In genomic region chr1:114468710-114469468, GRCh38 we compare ENCODE assay signal across 14 cellular contexts. TPM values are rescaled to one million over a fixed set of nuclear protein-coding genes. Genes with fewer than 3 reads are reported as not detected.
A peak's percentile ranks its signal among the peaks of the same experiment; 100 is the strongest.
DNase-seq lines count a peak whose midpoint lies in the region; ATAC-seq, FAIRE-seq and TF ChIP-seq lines count a peak whose summit lies in the region.
"Had no signal": no experiment of that assay in that cellular context is flagged by ENCODE, and none has a peak within 500 bp of the region (broad histone marks: within the 10 kb centered on the region; RNA-seq: fewer than 3 reads in every experiment).

No MANE protein-coding gene starts in this region.

- H3K4me3 Mint-ChIP-seq in activated CD8-positive, alpha-beta memory T cell treated with anti-CD3 and anti-CD28 coated beads, Interleukin-2, amount 10 ng/mL, durations not matched to agents 7 days and 5 days, result no peak overlapping the region
- H3K4me3 Mint-ChIP-seq in dendritic cell treated with granulocyte-macrophage colony-stimulating factor and Interleukin-4, amounts not matched to agents 40 ng/mL and 50 ng/mL, for 4 days, result no peak overlapping the region
- H3K4me3 Mint-ChIP-seq: WTC11 had no signal

- no peak overlapping the region for H3K4me3 ChIP-seq in PC-3 (ENCODE audit: low read length)
- H3K4me3 ChIP-seq in retinal pigment epithelial cell (ENCODE audit: low read length), result no peak overlapping the region
- H3K4me3 ChIP-seq: A549, spleen had no signal

- TF ChIP-seq CTCF in PC-3 (conservative IDR thresholded peaks at IDR 0.05; ENCODE audit: low read depth, low read length), result no peak
- no peak for TF ChIP-seq CTCF in retinal pigment epithelial cell (conservative IDR thresholded peaks at IDR 0.05; ENCODE audit: low read depth, low read length)

- H3K4me1 ChIP-seq in PC-3 (ENCODE audit: insufficient read depth, low read length), result peaks cover 26% of the 10 kb centered on the region

- POLR2A ChIA-PET in PC-3 (lab: Charles Lee; ENCODE audit: unreplicated experiment), result no interaction called here

- intact Hi-C loops in PC-3 (cut with micrococcal nuclease), result loop anchor here (5.0 to 10.0 kb wide), 2 partner anchors 38 to 86 kb away; no protein-coding TSS in a partner anchor
- intact Hi-C loops in dendritic cell treated with granulocyte-macrophage colony-stimulating factor and Interleukin-4, amounts not matched to agents 40 ng/mL and 50 ng/mL, for 4 days (cut with micrococcal nuclease), result no loop called here

- H3K36me3 ChIP-seq in PC-3 (ENCODE audit: low read depth, low read length), result peaks cover 12% of the 10 kb centered on the region

- DNase-seq in activated CD8-positive, alpha-beta memory T cell treated with anti-CD3 and anti-CD28 coated beads, Interleukin-2, amount 10 ng/mL, durations not matched to agents 7 days and 5 days, result peak; percentile 41
- no peak for DNase-seq in activated CD8-positive, alpha-beta memory T cell treated with anti-CD3 and anti-CD28 coated beads, Interleukin-2, amount 50 U/mL, for 4 hours
- peak; percentile 92 for DNase-seq in PC-3
- DNase-seq in retinal pigment epithelial cell (ENCODE audit: low read depth), result peak; percentile 25
- no peak for DNase-seq in RCC 7860 (ENCODE audit: low spot score)
- DNase-seq in effector CD8-positive, alpha-beta T cell (lab: John Stamatoyannopoulos, UW), result no peak
- DNase-seq: activated gamma-delta T cell treated with Interleukin-2 at 50 U/mL for 16 hours, Right ventricle myocardium superior, spleen had no signal

- CTCF ChIA-PET in activated CD8-positive, alpha-beta memory T cell treated with anti-CD3 and anti-CD28 coated beads, Interleukin-2, amount 10 ng/mL, durations not matched to agents 7 days and 5 days (lab: Charles Lee), result interaction anchor here (1.3 to 1.6 kb wide), 2 partner anchors 16 to 33 kb away, joined by 3 to 4 read pairs; no protein-coding TSS in a partner anchor
- CTCF ChIA-PET in PC-3 (lab: Charles Lee), result no interaction called here

- 0 out of 2 replicates have a peak overlapping the region, but pooled peaks have one; percentile 46 for H3K27ac ChIP-seq in PC-3 (ENCODE audit: low read length)
- H3K27ac ChIP-seq: A549, KMS-11, spleen had no signal

- peaks cover 18% of the 10 kb centered on the region; the same call in 1 of the 2 replicates for H3K9me3 ChIP-seq in PC-3 (ENCODE audit: low read length)
- H3K9me3 ChIP-seq: A549 had no signal

- H2AFZ ChIP-seq in PC-3 (ENCODE audit: low read length), result no peak overlapping the region

- H3K27me3 ChIP-seq in PC-3 (ENCODE audit: low read length), result no peaks in the 10 kb centered on the region
- H3K27me3 ChIP-seq: spleen had no signal

- peaks cover 31% of the 10 kb centered on the region; the same call in 1 of the 2 replicates for H4K20me1 ChIP-seq in PC-3 (ENCODE audit: low read length)

- peak overlapping the region; percentile 62 for H3K4me2 ChIP-seq in PC-3 (ENCODE audit: low read length)
- H3K4me2 ChIP-seq: A549, KMS-11 had no signal

- no peaks in the 10 kb centered on the region for H3K9me2 ChIP-seq in PC-3 (replicated peaks; ENCODE audit: low read length)

- no peaks in the 10 kb centered on the region for H3F3A ChIP-seq in PC-3 (ENCODE audit: low read length, unreplicated experiment)

- H3K79me2 ChIP-seq in PC-3 (ENCODE audit: low read length), result peaks cover 93% of the 10 kb centered on the region

- peak; percentile 55 for ATAC-seq in activated CD8-positive, alpha-beta memory T cell treated with anti-CD3 and anti-CD28 coated beads, Interleukin-2, amount 10 ng/mL, durations not matched to agents 7 days and 5 days
- ATAC-seq in PC-3, result peak; percentile 86
- ATAC-seq in GM18907 (IDR thresholded peaks at IDR 0.05; ENCODE audit: unreplicated experiment), result no peak
- ATAC-seq: A549 had no signal

- H3K9me3 Mint-ChIP-seq in activated CD8-positive, alpha-beta memory T cell treated with anti-CD3 and anti-CD28 coated beads, Interleukin-2, amount 10 ng/mL, durations not matched to agents 7 days and 5 days (ENCODE audit: low read depth), result peaks cover 3% of the 10 kb centered on the region
- H3K9me3 Mint-ChIP-seq in dendritic cell treated with granulocyte-macrophage colony-stimulating factor and Interleukin-4, amounts not matched to agents 40 ng/mL and 50 ng/mL, for 4 days, result peaks cover 10% of the 10 kb centered on the region

- no TSS peak for BruUV-seq in PC-3 (replicated peaks; lab: Mats Ljungman, UMichigan)

- H3K27me3 Mint-ChIP-seq in activated CD8-positive, alpha-beta memory T cell treated with anti-CD3 and anti-CD28 coated beads, Interleukin-2, amount 10 ng/mL, durations not matched to agents 7 days and 5 days, result no peaks in the 10 kb centered on the region
- no peaks in the 10 kb centered on the region for H3K27me3 Mint-ChIP-seq in dendritic cell treated with granulocyte-macrophage colony-stimulating factor and Interleukin-4, amounts not matched to agents 40 ng/mL and 50 ng/mL, for 4 days

- FAIRE-seq in RCC 7860 (lab: Jason Lieb, UNC), result no peak
- FAIRE-seq: A549 had no signal

- no peak overlapping the region for H3K9ac ChIP-seq in PC-3 (ENCODE audit: low read length)
- H3K9ac ChIP-seq: KMS-11 had no signal

- peak overlapping the region; percentile 50 for H3K27ac Mint-ChIP-seq in activated CD8-positive, alpha-beta memory T cell treated with anti-CD3 and anti-CD28 coated beads, Interleukin-2, amount 10 ng/mL, durations not matched to agents 7 days and 5 days
- peak overlapping the region; percentile 23 for H3K27ac Mint-ChIP-seq in dendritic cell treated with granulocyte-macrophage colony-stimulating factor and Interleukin-4, amounts not matched to agents 40 ng/mL and 50 ng/mL, for 4 days

- H3K4me1 Mint-ChIP-seq in activated CD8-positive, alpha-beta memory T cell treated with anti-CD3 and anti-CD28 coated beads, Interleukin-2, amount 10 ng/mL, durations not matched to agents 7 days and 5 days, result peaks cover 42% of the 10 kb centered on the region
- peaks cover 50% of the 10 kb centered on the region for H3K4me1 Mint-ChIP-seq in dendritic cell treated with granulocyte-macrophage colony-stimulating factor and Interleukin-4, amounts not matched to agents 40 ng/mL and 50 ng/mL, for 4 days (ENCODE audit: low read depth)

- peaks cover 12% of the 10 kb centered on the region for H3K36me3 Mint-ChIP-seq in activated CD8-positive, alpha-beta memory T cell treated with anti-CD3 and anti-CD28 coated beads, Interleukin-2, amount 10 ng/mL, durations not matched to agents 7 days and 5 days
- peaks cover 22% of the 10 kb centered on the region for H3K36me3 Mint-ChIP-seq in dendritic cell treated with granulocyte-macrophage colony-stimulating factor and Interleukin-4, amounts not matched to agents 40 ng/mL and 50 ng/mL, for 4 days (ENCODE audit: low read depth)

RNA-seq across cellular contexts. Expression of gene TRIM33, which starts 42.1 kb away (rescaled TPM):
- 10 to 100 TPM; 39.0 to 40.1 TPM for total RNA-seq in activated CD8-positive, alpha-beta memory T cell treated with anti-CD3 and anti-CD28 coated beads, Interleukin-2, amount 10 ng/mL, durations not matched to agents 7 days and 5 days
- 28.8 and 36.7 TPM in 2 replicates for total RNA-seq in PC-3 (2014; rRNA removed)

Comparison
In these comparisons a context has a peak if more than half of its experiments do, and no peak if none do; other contexts are left out.
1. DNase-seq: peak in activated CD8-positive, alpha-beta memory T cell treated with anti-CD3 and anti-CD28 coated beads, Interleukin-2, amount 10 ng/mL, durations not matched to agents 7 days and 5 days (single experiment), PC-3 (single experiment) and retinal pigment epithelial cell (single experiment); none in activated CD8-positive, alpha-beta memory T cell treated with anti-CD3 and anti-CD28 coated beads, Interleukin-2, amount 50 U/mL, for 4 hours (single experiment), RCC 7860 (single experiment) and effector CD8-positive, alpha-beta T cell (single experiment).